Comparison of ENCODE assay signal across 9 cellular contexts in the genomic region with DNA sequence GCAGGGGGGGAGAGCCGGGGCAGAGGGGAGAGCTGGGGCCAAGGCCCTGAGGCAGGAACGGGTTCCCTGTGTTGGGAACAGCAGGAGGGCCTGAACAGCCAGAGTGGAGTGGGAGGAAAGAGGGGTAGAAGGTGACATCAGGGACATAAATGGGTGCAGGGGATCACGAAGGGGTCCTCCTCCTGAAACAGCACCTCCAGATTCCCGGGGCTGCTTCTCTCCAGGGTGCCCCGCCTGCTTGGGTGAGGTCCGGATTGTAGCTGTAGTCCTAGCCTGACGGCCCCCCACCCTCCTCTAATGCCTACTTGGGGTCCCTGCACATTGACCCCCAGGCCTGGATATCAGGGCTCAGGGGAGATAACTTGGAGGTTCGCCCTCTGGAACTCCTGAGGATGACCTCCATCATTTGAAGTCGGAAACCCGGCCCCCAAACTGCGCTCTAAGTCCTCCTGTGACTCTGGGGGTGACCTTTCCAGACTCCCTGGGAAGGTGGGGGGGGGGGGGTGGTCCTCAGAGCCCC. TPM values are rescaled to one million over a fixed set of nuclear protein-coding genes. Genes with fewer than 3 reads are reported as not detected.
DNase-seq lines count a peak whose midpoint lies in the region; ATAC-seq and TF ChIP-seq lines count a peak whose summit lies in the region.
"Had no signal": no experiment of that assay in that cellular context is flagged by ENCODE, and none has a peak within 500 bp of the region (broad histone marks: within the 10 kb centered on the region; RNA-seq: fewer than 3 reads in every experiment).

No MANE protein-coding gene starts in this region.

- H3K36me3 Mint-ChIP-seq in stimulated activated naive B cell treated with anti-CD40 and anti-IgM and Interleukin-4, amounts not matched to agents 10 μg/mL and 1 μg/mL and 100 μg/mL, for 72 hours: peaks cover 23 to 25% of the 10 kb centered on the region in 2 donors

- peak overlapping the region; percentile 48; the same call in 1 of the 2 replicates for H3K27ac ChIP-seq in VCaP
- H3K27ac ChIP-seq in right cardiac atrium (ENCODE audit: low read length): peak overlapping the region; percentile 66

- no peaks in the 10 kb centered on the region for H3K27me3 ChIP-seq in right cardiac atrium (ENCODE audit: control insufficient read depth, insufficient read depth)

- H3K9me3 Mint-ChIP-seq in stimulated activated naive B cell treated with anti-CD40 and anti-IgM and Interleukin-4, amounts not matched to agents 10 μg/mL and 1 μg/mL and 100 μg/mL, for 72 hours: no peaks in the 10 kb centered on the region

- peaks cover 7 to 8% of the 10 kb centered on the region in 2 donors for H3K4me1 Mint-ChIP-seq in stimulated activated naive B cell treated with anti-CD40 and anti-IgM and Interleukin-4, amounts not matched to agents 10 μg/mL and 1 μg/mL and 100 μg/mL, for 72 hours

- H3K9me3 ChIP-seq in right cardiac atrium (ENCODE audit: control insufficient read depth, low read length): no peaks in the 10 kb centered on the region

- 21% methylated on average over 11 of the region's 11 CpGs for WGBS in right cardiac atrium

- peak in 2 of 3 experiments; percentile 22 to 45 for DNase-seq in NCI-H1417 (lab: John Stamatoyannopoulos, UW)
- no peak for DNase-seq in NCI-H1417 treated with DMSO at 0.1 percent for 48 hours (lab: John Stamatoyannopoulos, UW)
- DNase-seq in right cardiac atrium: peak in 2 of 3 donors; percentile 55 to 60
- no peak for DNase-seq in stimulated activated naive B cell treated with anti-CD40 and anti-IgM and Interleukin-4, amounts not matched to agents 10 μg/mL and 1 μg/mL and 100 μg/mL, for 72 hours
- DNase-seq in GOT3 (lab: John Stamatoyannopoulos, UW): no peak
- DNase-seq in NCI-H1694 treated with DMSO at 0.1 percent for 48 hours (lab: John Stamatoyannopoulos, UW): no peak

- peak overlapping the region; percentile 90 for H3K4me3 ChIP-seq in right cardiac atrium (ENCODE audit: low read length)

- H3K27me3 Mint-ChIP-seq in stimulated activated naive B cell treated with anti-CD40 and anti-IgM and Interleukin-4, amounts not matched to agents 10 μg/mL and 1 μg/mL and 100 μg/mL, for 72 hours: peaks cover 32 to 45% of the 10 kb centered on the region in 2 donors

- TF ChIP-seq CTCF in VCaP (conservative IDR thresholded peaks at IDR 0.05): no peak

- intact Hi-C loops in right cardiac atrium (cut with DNase I): no loop called here

- peak overlapping the region; percentile 62 to 68 for H3K4me3 Mint-ChIP-seq in stimulated activated naive B cell treated with anti-CD40 and anti-IgM and Interleukin-4, amounts not matched to agents 10 μg/mL and 1 μg/mL and 100 μg/mL, for 72 hours

- ATAC-seq in right cardiac atrium: peak in 1 of 2 donors; percentile 17
- peak; percentile 17 to 24 for ATAC-seq in stimulated activated naive B cell treated with anti-CD40 and anti-IgM and Interleukin-4, amounts not matched to agents 10 μg/mL and 1 μg/mL and 100 μg/mL, for 72 hours (replicated peaks)
- no peak for ATAC-seq in GM18519 (IDR thresholded peaks at IDR 0.05; ENCODE audit: low FRiP score, unreplicated experiment)

- peaks cover 2% of the 10 kb centered on the region for H3K4me1 ChIP-seq in right cardiac atrium (ENCODE audit: control insufficient read depth, insufficient read depth, low read length)

- H3K27ac Mint-ChIP-seq in stimulated activated naive B cell treated with anti-CD40 and anti-IgM and Interleukin-4, amounts not matched to agents 10 μg/mL and 1 μg/mL and 100 μg/mL, for 72 hours: peak overlapping the region; percentile 37

RNA-seq across cellular contexts. Expression of a gene that starts 0.5 kb away (rescaled TPM):
- 100 to 1,000 TPM in 1 of 4 donors, 10 to 100 TPM in 3; 74.3 to 134 (median 87.1) TPM for total RNA-seq in right cardiac atrium
- polyA plus RNA-seq in right cardiac atrium: 89.1 TPM

RNA-seq across cellular contexts. Expression of a gene that starts 11.7 kb away (rescaled TPM):
- total RNA-seq in right cardiac atrium: 1 to 10 TPM; 3.9 to 7.0 (median 5.0) TPM
- polyA plus RNA-seq in right cardiac atrium: 1.5 TPM
- total RNA-seq: activated CD8-positive, alpha-beta memory T cell treated with anti-CD3 and anti-CD28 coated beads for 36 hours had no signal

RNA-seq across cellular contexts. Expression of a gene that starts 29.7 kb away (rescaled TPM):
- total RNA-seq in right cardiac atrium: 10 to 100 TPM; 27.9 to 37.4 (median 32.7) TPM
- polyA plus RNA-seq in right cardiac atrium: 32.0 TPM

Comparison
In these comparisons a context has a peak if more than half of its experiments do, and no peak if none do; other contexts are left out.
1. DNase-seq: peak in NCI-H1417 (2 of 3) and right cardiac atrium (2 of 3); none in NCI-H1417 treated with DMSO at 0.1 percent for 48 hours (single experiment), stimulated activated naive B cell treated with anti-CD40 and anti-IgM and Interleukin-4, amounts not matched to agents 10 μg/mL and 1 μg/mL and 100 μg/mL, for 72 hours (single experiment), GOT3 (single experiment) and NCI-H1694 treated with DMSO at 0.1 percent for 48 hours (single experiment).